8 cellular contexts compared by ENCODE assay signal in genomic region chr11:45803981-45804805, GRCh38. TPM values are rescaled to one million over a fixed set of nuclear protein-coding genes. Genes with fewer than 3 reads are reported as not detected.
DNase-seq lines count a peak whose midpoint lies in the region; ATAC-seq and TF ChIP-seq lines count a peak whose summit lies in the region.

No MANE protein-coding gene starts in this region.

- intact Hi-C loops in activated CD4-positive, alpha-beta T cell treated with anti-CD3 and anti-CD28 coated beads for 36 hours (cut with DNase I, micrococcal nuclease), result loop anchor here in 1 of 2 experiments (1.0 to 2.0 kb wide), 4 partner anchors 32 to 1239 kb away; partner anchors contain the start of genes ARHGAP1, CD82, PHF21A and ZNF408

- ATAC-seq in activated CD4-positive, alpha-beta T cell treated with anti-CD3 and anti-CD28 coated beads for 36 hours, result peak; percentile 35

- peak overlapping the region; percentile 77 for H3K27ac ChIP-seq in layer of hippocampus (ENCODE audit: low read depth, low read length)

- POLR2A ChIA-PET in activated CD4-positive, alpha-beta T cell treated with anti-CD3 and anti-CD28 coated beads for 36 hours (lab: Charles Lee), result interaction anchor here (0.6 to 1.5 kb wide), 2 partner anchors 114 to 1132 kb away, joined by 3 read pairs; partner anchors contain the start of genes CSTPP1 and PEX16

- DNase-seq in D341Med (ENCODE audit: low spot score), result peak; percentile 82
- DNase-seq in H4 (ENCODE audit: low spot score), result peak; percentile 59
- peak; percentile 24 for DNase-seq in NCI-H146 treated with DMSO at 0.1 percent for 48 hours (lab: John Stamatoyannopoulos, UW; ENCODE audit: unreplicated experiment)
- DNase-seq in activated CD4-positive, alpha-beta T cell treated with anti-CD3 and anti-CD28 coated beads for 36 hours, result peak; percentile 80
- peak; percentile 54 for DNase-seq in choroid plexus epithelial cell (ENCODE audit: low read depth)
- DNase-seq in stimulated activated CD4-positive, alpha-beta T cell treated with anti-CD3 and anti-CD28 coated beads, Interleukin-15, amount 100 ng/mL, for 48 hours (ENCODE audit: low read depth in 2 of 2), result peak; percentile 23 to 36
- DNase-seq in NCI-H1694 treated with DMSO at 0.1 percent for 48 hours (lab: John Stamatoyannopoulos, UW), result no peak

- H3K27me3 Mint-ChIP-seq in activated CD4-positive, alpha-beta T cell treated with anti-CD3 and anti-CD28 coated beads for 36 hours, result no peaks in the 10 kb centered on the region

- H3K36me3 Mint-ChIP-seq in activated CD4-positive, alpha-beta T cell treated with anti-CD3 and anti-CD28 coated beads for 36 hours (ENCODE audit: low read depth), result peaks cover 10% of the 10 kb centered on the region

- peak overlapping the region; percentile 82 for H3K4me3 ChIP-seq in choroid plexus epithelial cell (ENCODE audit: low read depth, low read length)

- peak overlapping the region; percentile 86 for H3K27ac Mint-ChIP-seq in activated CD4-positive, alpha-beta T cell treated with anti-CD3 and anti-CD28 coated beads for 36 hours

- no peaks in the 10 kb centered on the region for H3K27me3 ChIP-seq in layer of hippocampus (ENCODE audit: control insufficient read depth, insufficient read depth, low read length)

- H3K4me3 Mint-ChIP-seq in activated CD4-positive, alpha-beta T cell treated with anti-CD3 and anti-CD28 coated beads for 36 hours, result peak overlapping the region; percentile 91

- CTCF ChIA-PET in activated CD4-positive, alpha-beta T cell treated with anti-CD3 and anti-CD28 coated beads for 36 hours (lab: Charles Lee), result interaction anchor here (0.7 to 1.4 kb wide), 2 partner anchors 33 to 39 kb away, joined by 3 to 5 read pairs; no protein-coding TSS in a partner anchor

- H3K4me1 Mint-ChIP-seq in activated CD4-positive, alpha-beta T cell treated with anti-CD3 and anti-CD28 coated beads for 36 hours, result peaks cover 36% of the 10 kb centered on the region

- TF ChIP-seq CTCF in choroid plexus epithelial cell (conservative IDR thresholded peaks at IDR 0.05; ENCODE audit: low read depth, low read length), result no peak

- H3K9me3 Mint-ChIP-seq in activated CD4-positive, alpha-beta T cell treated with anti-CD3 and anti-CD28 coated beads for 36 hours (ENCODE audit: low read depth), result no peaks in the 10 kb centered on the region

RNA-seq across cellular contexts. Expression of gene SLC35C1, which starts 0.8 kb away (rescaled TPM):
- total RNA-seq in H4 (2014; rRNA removed; shearing (Covaris generic)), result 9.5 and 11.2 TPM in 2 replicates
- total RNA-seq in activated CD4-positive, alpha-beta T cell treated with anti-CD3 and anti-CD28 coated beads for 36 hours, result 1 to 10 TPM; 9.6 to 9.8 TPM

RNA-seq across cellular contexts. Expression of gene CRY2, which starts 43.1 kb away (rescaled TPM):
- 8.9 and 10.3 TPM in 2 replicates for total RNA-seq in H4 (2014; rRNA removed; shearing (Covaris generic))
- total RNA-seq in activated CD4-positive, alpha-beta T cell treated with anti-CD3 and anti-CD28 coated beads for 36 hours, result 10 to 100 TPM; 13.1 to 14.1 TPM
